In the genomic region with DNA sequence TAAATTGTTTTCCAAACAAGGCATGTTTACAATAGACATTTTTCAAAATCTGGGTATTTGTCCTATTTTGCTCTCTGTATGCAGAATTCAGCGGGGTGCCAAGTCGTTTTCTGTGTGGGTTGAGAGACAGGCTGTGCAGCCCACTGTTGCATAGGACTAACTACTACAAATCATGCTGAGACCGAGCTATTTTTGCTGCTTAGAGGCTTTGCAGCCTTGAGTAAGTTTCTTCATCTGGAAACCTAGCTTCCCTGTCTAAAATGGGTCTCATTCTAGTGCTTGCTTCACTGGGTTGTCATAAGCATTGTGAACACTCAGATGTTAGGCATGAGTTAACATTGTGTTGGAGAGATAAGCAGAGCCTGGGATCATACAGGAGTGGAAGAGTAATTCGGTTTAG, we compare ENCODE assay signal across 8 cellular contexts. TPM values are rescaled to one million over a fixed set of nuclear protein-coding genes. Genes with fewer than 3 reads are reported as not detected.
DNase-seq lines count a peak whose midpoint lies in the region; ATAC-seq and TF ChIP-seq lines count a peak whose summit lies in the region.

No MANE protein-coding gene starts in this region.

- H3K4me3 Mint-ChIP-seq in chondrocyte (ENCODE audit: unreplicated experiment) = peak overlapping the region; percentile 75
- H3K4me3 Mint-ChIP-seq in naive B cell = peak overlapping the region in 7 of 8 donors; percentile 33 to 94 (median 90)

- DNase-seq in EH (ENCODE audit: low read depth) (peak; percentile 46), NCI-H226 (peak; percentile 27), chondrocyte (ENCODE audit: low spot score) (no peak), naive B cell (no peak)

- H3K36me3 Mint-ChIP-seq in chondrocyte (ENCODE audit: low read depth) (no peaks in the 10 kb centered on the region), naive B cell (no peaks in the 10 kb centered on the region)

- no peak for TF ChIP-seq CTCF in chondrocyte (IDR thresholded peaks at IDR 0.05)

- H3K4me1 Mint-ChIP-seq in chondrocyte (ENCODE audit: low read depth) = peaks cover 42% of the 10 kb centered on the region
- H3K4me1 Mint-ChIP-seq in naive B cell = peaks cover 40 to 65% (median 53%) of the 10 kb centered on the region in 3 donors

- no peaks in the 10 kb centered on the region for H3K27me3 Mint-ChIP-seq in chondrocyte (ENCODE audit: low read depth)
- H3K27me3 Mint-ChIP-seq in naive B cell = no peaks in the 10 kb centered on the region

- H3K27ac Mint-ChIP-seq in chondrocyte (ENCODE audit: unreplicated experiment) (peak overlapping the region; percentile 25), naive B cell (peak overlapping the region in 3 of 6 donors; percentile 33 to 87 (median 73))

- H3K9me3 Mint-ChIP-seq in chondrocyte (ENCODE audit: low read depth) = no peaks in the 10 kb centered on the region
- H3K9me3 Mint-ChIP-seq in naive B cell = no peaks in the 10 kb centered on the region

- ATAC-seq in naive B cell (ENCODE audit: low read depth in 2 of 2) = no peak
- ATAC-seq in GM21786 (IDR thresholded peaks at IDR 0.05; ENCODE audit: unreplicated experiment) = no peak
- no peak for ATAC-seq in GM21825 (IDR thresholded peaks at IDR 0.05; ENCODE audit: unreplicated experiment)
- ATAC-seq in HG02840 (IDR thresholded peaks at IDR 0.05; ENCODE audit: low FRiP score, unreplicated experiment) = no peak
- ATAC-seq in HG03175 (IDR thresholded peaks at IDR 0.05; ENCODE audit: unreplicated experiment) = no peak

RNA-seq across cellular contexts. Expression of a gene that starts 1.3 kb away (rescaled TPM):
- total RNA-seq in chondrocyte = 25.3 to 28.2 TPM (median 27.2 TPM) in 3 replicates
- 10 to 100 TPM; 40.1 to 53.3 (median 46.1) TPM for polyA plus RNA-seq in naive B cell (ENCODE audit: low read depth in 6 of 6)

Comparison
In these comparisons a context has a peak if more than half of its experiments do, and no peak if none do; other contexts are left out.
1. DNase-seq: peak in EH (single experiment) and NCI-H226 (single experiment); none in chondrocyte (single experiment) and naive B cell (single experiment).